Comparison of ENCODE assay signal across 32 cellular contexts in the genomic region with DNA sequence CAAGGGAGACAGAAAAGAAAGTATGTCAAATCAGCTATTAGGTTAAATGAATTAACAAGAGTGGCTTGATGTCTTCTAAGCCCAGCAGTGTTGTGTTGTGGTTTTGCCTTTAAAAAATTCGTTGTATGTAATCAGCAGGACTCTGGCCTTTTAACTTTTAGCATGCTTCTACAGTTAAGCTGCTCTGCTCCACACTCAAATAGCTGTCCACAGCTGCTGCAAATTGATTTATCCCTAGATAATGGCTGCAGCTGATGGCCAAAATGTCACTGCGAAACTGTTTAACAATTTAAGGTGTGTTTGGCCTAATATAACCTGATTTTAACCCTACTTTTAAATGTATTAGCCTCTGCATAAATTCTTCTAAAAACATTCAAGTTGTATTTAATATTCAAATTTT.
"Had no signal": no experiment of that assay in that cellular context is flagged by ENCODE, and none has a peak within 500 bp of the region (broad histone marks: within the 10 kb centered on the region; RNA-seq: fewer than 3 reads in every experiment).

No MANE protein-coding gene starts in this region.

- H3K36me3 Mint-ChIP-seq: natural killer cell treated with Interleukin-12 subunit alpha and Interleukin-12 subunit beta and Interleukin-15 and Interleukin-18, amount 100 ng/mL, for 72 hours; stimulated activated naive B cell treated with anti-CD40 and anti-IgM and Interleukin-4, amounts not matched to agents 10 μg/mL and 1 μg/mL and 100 μg/mL, for 72 hours; WTC11 had no signal

- ATAC-seq: activated T-cell treated with anti-CD3 and anti-CD28 coated beads, Interleukin-2, amount 50 U/mL, for 4 hours; activated T-helper 17 cell treated with anti-CD3 and anti-CD28 coated beads, Interleukin-2, amount 50 U/mL, for 72 hours; effector memory CD8-positive, alpha-beta T cell; gastroesophageal sphincter; left colon; natural killer cell treated with Interleukin-12 subunit alpha and Interleukin-12 subunit beta and Interleukin-15 and Interleukin-18, amount 100 ng/mL, for 72 hours; pancreas; stimulated activated naive B cell treated with anti-CD40 and anti-IgM and Interleukin-4, amounts not matched to agents 10 μg/mL and 1 μg/mL and 100 μg/mL, for 72 hours; T-helper 17 cell; WTC11 had no signal

- H3K36me3 ChIP-seq: brain microvascular endothelial cell, gastroesophageal sphincter, pancreas, prostate gland, sigmoid colon, stomach, thyroid gland, upper lobe of left lung, vagina had no signal

- H3K27me3 Mint-ChIP-seq: activated CD4-positive, alpha-beta memory T cell treated with anti-CD3 and anti-CD28 coated beads, Interleukin-2, amount 10 ng/mL, durations not matched to agents 7 days and 5 days; activated CD4-positive, alpha-beta T cell treated with anti-CD3 and anti-CD28 coated beads, Interleukin-2, amount 10 ng/mL, durations not matched to agents 7 days and 5 days; activated T-helper 17 cell treated with anti-CD3 and anti-CD28 coated beads, Interleukin-2, amount 50 U/mL, for 72 hours; effector memory CD8-positive, alpha-beta T cell; natural killer cell treated with Interleukin-12 subunit alpha and Interleukin-12 subunit beta and Interleukin-15 and Interleukin-18, amount 100 ng/mL, for 72 hours; stimulated activated naive B cell treated with anti-CD40 and anti-IgM and Interleukin-4, amounts not matched to agents 10 μg/mL and 1 μg/mL and 100 μg/mL, for 72 hours; T-helper 17 cell had no signal

- H3K4me3 Mint-ChIP-seq: activated CD4-positive, alpha-beta memory T cell treated with anti-CD3 and anti-CD28 coated beads, Interleukin-2, amount 10 ng/mL, durations not matched to agents 7 days and 5 days; activated CD4-positive, alpha-beta T cell treated with anti-CD3 and anti-CD28 coated beads, Interleukin-2, amount 10 ng/mL, durations not matched to agents 7 days and 5 days; activated T-cell treated with anti-CD3 and anti-CD28 coated beads, Interleukin-2, amount 50 U/mL, for 4 hours; activated T-helper 17 cell treated with anti-CD3 and anti-CD28 coated beads, Interleukin-2, amount 50 U/mL, for 72 hours; effector memory CD8-positive, alpha-beta T cell; natural killer cell treated with Interleukin-12 subunit alpha and Interleukin-12 subunit beta and Interleukin-15 and Interleukin-18, amount 100 ng/mL, for 72 hours; stimulated activated naive B cell treated with anti-CD40 and anti-IgM and Interleukin-4, amounts not matched to agents 10 μg/mL and 1 μg/mL and 100 μg/mL, for 72 hours; T-helper 17 cell; WTC11 had no signal

- H3K4me1 ChIP-seq: gastroesophageal sphincter, pancreas, prostate gland, sigmoid colon, stomach, thyroid gland, upper lobe of left lung, vagina had no signal

- H3K27ac ChIP-seq: brain microvascular endothelial cell, gastroesophageal sphincter, pancreas, prostate gland, sigmoid colon, stomach, thyroid gland, upper lobe of left lung, vagina had no signal

- H3K4me3 ChIP-seq: gastroesophageal sphincter, pancreas, prostate gland, sigmoid colon, stomach, thyroid gland, upper lobe of left lung, vagina had no signal

- H3K27ac Mint-ChIP-seq: activated CD4-positive, alpha-beta memory T cell treated with anti-CD3 and anti-CD28 coated beads, Interleukin-2, amount 10 ng/mL, durations not matched to agents 7 days and 5 days; activated CD4-positive, alpha-beta T cell treated with anti-CD3 and anti-CD28 coated beads, Interleukin-2, amount 10 ng/mL, durations not matched to agents 7 days and 5 days; activated T-helper 17 cell treated with anti-CD3 and anti-CD28 coated beads, Interleukin-2, amount 50 U/mL, for 72 hours; effector memory CD8-positive, alpha-beta T cell; natural killer cell treated with Interleukin-12 subunit alpha and Interleukin-12 subunit beta and Interleukin-15 and Interleukin-18, amount 100 ng/mL, for 72 hours; stimulated activated naive B cell treated with anti-CD40 and anti-IgM and Interleukin-4, amounts not matched to agents 10 μg/mL and 1 μg/mL and 100 μg/mL, for 72 hours; T-helper 17 cell; WTC11 had no signal

- H3K9me3 ChIP-seq: gastroesophageal sphincter, prostate gland, sigmoid colon, stomach, thyroid gland, upper lobe of left lung, vagina had no signal

- DNase-seq: activated CD4-positive, alpha-beta memory T cell treated with anti-CD3 and anti-CD28 coated beads, Interleukin-2, amount 10 ng/mL, durations not matched to agents 7 days and 5 days; activated CD4-positive, alpha-beta T cell treated with anti-CD3 and anti-CD28 coated beads for 1 hour; activated CD4-positive, alpha-beta T cell treated with anti-CD3 and anti-CD28 coated beads, Interleukin-2, amount 10 ng/mL, durations not matched to agents 7 days and 5 days; activated gamma-delta T cell treated with Interleukin-2 at 50 U/mL for 16 hours; activated naive CD4-positive, alpha-beta T cell treated with anti-CD3 and anti-CD28 coated beads, Interleukin-2, amount 50 U/mL, for 16 hours; activated T-cell treated with anti-CD3 and anti-CD28 coated beads, Interleukin-2, amount 50 U/mL, for 4 hours; amniotic stem cell; brain microvascular endothelial cell; caudate nucleus; cortex of kidney; effector memory CD8-positive, alpha-beta T cell; head of caudate nucleus; hippocampal formation; kidney; left colon; mesendoderm; pancreas; sigmoid colon; stimulated activated CD4-positive, alpha-beta T cell treated with anti-CD3 and anti-CD28 coated beads, Interleukin-15, amount 100 ng/mL, for 24 hours; stimulated activated CD4-positive, alpha-beta T cell treated with anti-CD3 and anti-CD28 coated beads, Interleukin-2, amount 100 ng/mL, for 24 hours; stimulated activated naive B cell treated with anti-CD40 and anti-IgM and Interleukin-4, amounts not matched to agents 10 μg/mL and 1 μg/mL and 100 μg/mL, for 72 hours; stomach; T-helper 17 cell; T1000; thyroid gland; upper lobe of left lung had no signal

- H3K4me1 Mint-ChIP-seq: activated CD4-positive, alpha-beta memory T cell treated with anti-CD3 and anti-CD28 coated beads, Interleukin-2, amount 10 ng/mL, durations not matched to agents 7 days and 5 days; activated CD4-positive, alpha-beta T cell treated with anti-CD3 and anti-CD28 coated beads, Interleukin-2, amount 10 ng/mL, durations not matched to agents 7 days and 5 days; activated T-helper 17 cell treated with anti-CD3 and anti-CD28 coated beads, Interleukin-2, amount 50 U/mL, for 72 hours; stimulated activated naive B cell treated with anti-CD40 and anti-IgM and Interleukin-4, amounts not matched to agents 10 μg/mL and 1 μg/mL and 100 μg/mL, for 72 hours; T-helper 17 cell; WTC11 had no signal

- H3K27me3 ChIP-seq: brain microvascular endothelial cell, gastroesophageal sphincter, pancreas, sigmoid colon, stomach, thyroid gland, upper lobe of left lung, vagina had no signal

- H3K9me3 Mint-ChIP-seq: activated CD4-positive, alpha-beta memory T cell treated with anti-CD3 and anti-CD28 coated beads, Interleukin-2, amount 10 ng/mL, durations not matched to agents 7 days and 5 days; activated CD4-positive, alpha-beta T cell treated with anti-CD3 and anti-CD28 coated beads, Interleukin-2, amount 10 ng/mL, durations not matched to agents 7 days and 5 days; activated T-helper 17 cell treated with anti-CD3 and anti-CD28 coated beads, Interleukin-2, amount 50 U/mL, for 72 hours; natural killer cell treated with Interleukin-12 subunit alpha and Interleukin-12 subunit beta and Interleukin-15 and Interleukin-18, amount 100 ng/mL, for 72 hours; stimulated activated naive B cell treated with anti-CD40 and anti-IgM and Interleukin-4, amounts not matched to agents 10 μg/mL and 1 μg/mL and 100 μg/mL, for 72 hours; WTC11 had no signal
